In genomic region chr1:205907794-205908193, GRCh38 we compare ENCODE assay signal across 9 cellular contexts. TPM values are rescaled to one million over a fixed set of nuclear protein-coding genes. Genes with fewer than 3 reads are reported as not detected.
A peak's percentile ranks its signal among the peaks of the same experiment; 100 is the strongest.
DNase-seq lines count a peak whose midpoint lies in the region; ATAC-seq and TF ChIP-seq lines count a peak whose summit lies in the region.
"Had no signal": no experiment of that assay in that cellular context is flagged by ENCODE, and none has a peak within 500 bp of the region (broad histone marks: within the 10 kb centered on the region; RNA-seq: fewer than 3 reads in every experiment).

No MANE protein-coding gene starts in this region.

- no peaks in the 10 kb centered on the region for H3K9me3 ChIP-seq in lung (ENCODE audit: control insufficient read depth in 2 of 2, insufficient read depth in 1 of 2, low read length in 1 of 2)
- H3K9me3 ChIP-seq: vagina had no signal

- H3K36me3 ChIP-seq in lung (ENCODE audit: control insufficient read depth in 2 of 2, insufficient read depth in 2 of 2, low read length in 2 of 2) = no peaks in the 10 kb centered on the region
- H3K36me3 ChIP-seq: vagina had no signal

- H3K4me1 ChIP-seq in lung (ENCODE audit: control insufficient read depth in 2 of 2, insufficient read depth in 2 of 2, low read length in 2 of 2) = no peaks in the 10 kb centered on the region
- H3K4me1 ChIP-seq: vagina had no signal

- no peak overlapping the region for H3K27ac ChIP-seq in lung (ENCODE audit: low read depth in 1 of 2, low read length in 1 of 2)
- H3K27ac ChIP-seq: vagina had no signal

- H3K27me3 ChIP-seq in lung (ENCODE audit: control insufficient read depth, insufficient read depth) = no peaks in the 10 kb centered on the region
- H3K27me3 ChIP-seq: vagina had no signal

- ATAC-seq in lung (ENCODE audit: insufficient read depth, low FRiP score) (no peak), GM19351 (IDR thresholded peaks at IDR 0.05; ENCODE audit: unreplicated experiment) (no peak)

- 38 to 52% methylated on average over 2 of the region's 2 CpGs for WGBS in lung, 2 donors

- peak; percentile 36 for DNase-seq in COR-L47 (lab: John Stamatoyannopoulos, UW)
- DNase-seq in LNCaP clone FGC (ENCODE audit: low read depth) = no peak
- peak; percentile 54 to 59 for DNase-seq in cardiac fibroblast (ENCODE audit: low read depth in 2 of 2)
- DNase-seq in lung (ENCODE audit: low spot score) = no peak
- no peak for DNase-seq in activated CD4-positive, alpha-beta T cell treated with anti-CD3 and anti-CD28 coated beads, Interleukin-2, amount 50 U/mL, for 1 hour
- no peak for DNase-seq in stimulated activated CD4-positive, alpha-beta T cell treated with anti-CD3 and anti-CD28 coated beads, Interleukin-2, amount 100 ng/mL, for 48 hours
- DNase-seq in NCI-H2171 (lab: John Stamatoyannopoulos, UW) = no peak

- TF ChIP-seq CTCF in LNCaP clone FGC (IDR thresholded peaks at IDR 0.05; ENCODE audit: control insufficient read depth, extremely low read depth, insufficient read depth) (peak; percentile 91), cardiac fibroblast (IDR thresholded peaks at IDR 0.05; ENCODE audit: low read depth, low read length) (peak; percentile 75), lung (IDR thresholded peaks at IDR 0.05; ENCODE audit: control extremely low read depth, extremely low read depth) (peak; percentile 20)

- H3K4me3 ChIP-seq in LNCaP clone FGC (ENCODE audit: low read depth, low read length) (no peak overlapping the region), cardiac fibroblast (replicated peaks in 1 of 2; ENCODE audit: low read depth in 2 of 2, low read length in 2 of 2) (no peak overlapping the region), lung (no peak overlapping the region)
- H3K4me3 ChIP-seq: vagina had no signal

RNA-seq across cellular contexts. Expression of gene SLC26A9, which starts 35.5 kb away (rescaled TPM):
- total RNA-seq in lung = 10 to 100 TPM in 1 of 2 donors, under 1 TPM in 1; 0.14 to 30.3 TPM
- polyA plus RNA-seq in lung = 10 to 100 TPM; 14.2 to 17.3 TPM

RNA-seq across cellular contexts. Expression of gene PM20D1, which starts 57.9 kb away (rescaled TPM):
- under 1 TPM; 0.28 to 0.48 TPM for total RNA-seq in lung
- under 1 TPM in 1 of 2 donors, not detected in 1; 0.06 TPM for polyA plus RNA-seq in lung
- total RNA-seq: vagina had no signal

Comparison
In these comparisons a context has a peak if more than half of its experiments do, and no peak if none do; other contexts are left out.
1. DNase-seq: peak in COR-L47 (single experiment) and cardiac fibroblast (2 of 2); none in LNCaP clone FGC (single experiment), lung (single experiment), activated CD4-positive, alpha-beta T cell treated with anti-CD3 and anti-CD28 coated beads, Interleukin-2, amount 50 U/mL, for 1 hour (single experiment), stimulated activated CD4-positive, alpha-beta T cell treated with anti-CD3 and anti-CD28 coated beads, Interleukin-2, amount 100 ng/mL, for 48 hours (0 of 2) and NCI-H2171 (single experiment).
2. CTCF ChIP-seq: peak in every context shown above with its lines; median percentile 91 in LNCaP clone FGC; 75 in cardiac fibroblast; 20 in lung.